Comparison of ENCODE assay signal across 8 cellular contexts in genomic region chr1:95233737-95234493, GRCh38. TPM values are rescaled to one million over a fixed set of nuclear protein-coding genes. Genes with fewer than 3 reads are reported as not detected.
DNase-seq lines count a peak whose midpoint lies in the region; FAIRE-seq and TF ChIP-seq lines count a peak whose summit lies in the region.

RWDD3 (plus strand) TSS chr1:95234210; CDS start chr1:95234231, 21 bp downstream.

- H3K27me3 ChIP-seq in GM06990 (replicated peaks; ENCODE audit: control insufficient read depth, insufficient read depth, low read length) (no peaks in the 10 kb centered on the region), MG63 (no peaks in the 10 kb centered on the region), suprapubic skin (no peaks in the 10 kb centered on the region)

- FAIRE-seq in frontal cortex (lab: Jason Lieb, UNC) = no peak

- H3K27ac ChIP-seq in suprapubic skin = peak within 1 kb of the TSS; percentile 82

- WGBS in suprapubic skin = 0% methylated on average over 7 of the region's 71 CpGs

- no peak for TF ChIP-seq EP300 in suprapubic skin (IDR thresholded peaks at IDR 0.05)

- in situ Hi-C loops in SK-MEL-5 (cut with HindIII; ENCODE audit: low pct_unique_long_range_greater_than_20kb, low sequenced_read_pairs) = no loop called here

- peak in 1 of 2 donors; percentile 58 for TF ChIP-seq POLR2A in suprapubic skin (IDR thresholded peaks at IDR 0.05)

- no peaks in the 10 kb centered on the region for H3K9me3 ChIP-seq in MG63
- no peaks in the 10 kb centered on the region for H3K9me3 ChIP-seq in suprapubic skin

- H3K4me3 ChIP-seq in GM06990 (replicated peaks; ENCODE audit: low read depth, low read length) (peak within 1 kb of the TSS; percentile 77), MG63 (peak within 1 kb of the TSS; percentile 96), suprapubic skin (peak within 1 kb of the TSS; percentile 77)

- DNase-seq in GM06990 (ENCODE audit: extremely low read depth, insufficient read length) (peak; percentile 93), HCEC 1CT (peak; percentile 87), MG63 (peak; percentile 92), SK-MEL-5 (ENCODE audit: low read depth, low spot score) (peak; percentile 93), frontal cortex (ENCODE audit: low spot score in 2 of 2) (peak; percentile 88 to 89), nucleus accumbens (lab: John Stamatoyannopoulos, UW) (peak; percentile 29 to 95 (median 87)), suprapubic skin (ENCODE audit: low spot score in 2 of 2) (peak; percentile 92 to 95)
- DNase-seq in activated naive CD4-positive, alpha-beta T cell treated with Interleukin-2 at 50 U/mL for 16 hours = peak; percentile 93

- H3K36me3 ChIP-seq in GM06990 (ENCODE audit: control insufficient read depth, insufficient read depth, low read length) (no peaks in the 10 kb centered on the region), MG63 (peaks cover 6% of the 10 kb centered on the region; the same call in 1 of the 2 replicates), suprapubic skin (no peaks in the 10 kb centered on the region)

- no peak for TF ChIP-seq CTCF in GM06990 (IDR thresholded peaks at IDR 0.05; ENCODE audit: insufficient read depth, low read length, poor library complexity, severe bottlenecking)
- peak; percentile 71 to 99 for TF ChIP-seq CTCF in suprapubic skin (IDR thresholded peaks at IDR 0.05)

- H3K4me1 ChIP-seq in suprapubic skin = peaks cover 26% of the 10 kb centered on the region

RNA-seq across cellular contexts. Expression of gene RWDD3, which starts in this region (rescaled TPM):
- 12.0 and 25.7 TPM in 2 replicates for total RNA-seq in MG63 (2014; rRNA removed; shearing (Covaris generic); ENCODE audit: low replicate concordance)
- 19.9 and 24.8 TPM in 2 replicates for total RNA-seq in SK-MEL-5 (2014; rRNA removed; shearing (Covaris generic))
- polyA plus RNA-seq in SK-MEL-5 (2015; cell fraction: cytosol; rRNA removed) = 17.7 and 19.1 TPM in 2 replicates
- 119 TPM in 2 replicates for polyA plus RNA-seq in SK-MEL-5 (2015; cell fraction: nucleus; rRNA removed)
- total RNA-seq in frontal cortex (15.9 TPM), suprapubic skin (10 to 100 TPM in 2 of 4 donors, 1 to 10 TPM in 2; 6.9 to 12.6 (median 9.4) TPM)

Comparison
In these comparisons a context has a peak if more than half of its experiments do, and no peak if none do; other contexts are left out.
1. Peak in every context shown above with its lines: DNase-seq, H3K4me3 ChIP-seq and H3K27ac ChIP-seq.